Comparison of ENCODE assay signal across 28 cellular contexts in the genomic region with DNA sequence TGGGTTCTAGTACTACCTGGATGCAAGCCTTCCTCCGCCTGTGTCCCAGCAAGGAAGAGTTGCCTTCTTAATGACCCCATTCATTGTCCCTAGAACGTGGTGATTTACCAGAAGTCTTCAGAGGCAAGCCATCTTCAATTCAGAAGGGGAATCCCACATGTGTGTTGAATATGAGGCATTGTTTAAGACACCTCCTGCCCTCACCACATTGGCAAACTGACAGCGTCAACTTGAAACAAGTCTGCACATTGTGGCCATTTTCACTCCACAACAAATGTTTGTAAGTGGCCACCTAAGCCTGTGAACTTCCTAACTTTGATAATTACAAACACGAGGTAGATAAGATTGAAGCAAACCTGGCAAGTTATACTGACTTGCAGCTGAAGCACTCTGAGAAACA.
DNase-seq lines count a peak whose midpoint lies in the region; ATAC-seq, FAIRE-seq and TF ChIP-seq lines count a peak whose summit lies in the region.
"Had no signal": no experiment of that assay in that cellular context is flagged by ENCODE, and none has a peak within 500 bp of the region (broad histone marks: within the 10 kb centered on the region; RNA-seq: fewer than 3 reads in every experiment).

No MANE protein-coding gene starts in this region.

- FAIRE-seq in bronchial epithelial cell (lab: Jason Lieb, UNC) = no peak
- FAIRE-seq: A549, H54, urothelium cell line had no signal

- peaks cover 1% of the 10 kb centered on the region for H3K36me3 ChIP-seq in bronchial epithelial cell (ENCODE audit: control insufficient read depth, insufficient read depth, low read length)
- H3K36me3 ChIP-seq: ovary had no signal

- H3K36me3 Mint-ChIP-seq in natural killer cell treated with Interleukin-12 subunit alpha and Interleukin-12 subunit beta and Interleukin-15 and Interleukin-18, amount 100 ng/mL, for 72 hours = no peaks in the 10 kb centered on the region
- H3K36me3 Mint-ChIP-seq: CD8-positive, alpha-beta memory T cell had no signal

- no peaks in the 10 kb centered on the region for H3K9me3 Mint-ChIP-seq in natural killer cell treated with Interleukin-12 subunit alpha and Interleukin-12 subunit beta and Interleukin-15 and Interleukin-18, amount 100 ng/mL, for 72 hours
- H3K9me3 Mint-ChIP-seq: activated T-cell treated with anti-CD3 and anti-CD28 coated beads, Interleukin-2, amount 50 U/mL, for 24 hours; CD8-positive, alpha-beta memory T cell; central memory CD8-positive, alpha-beta T cell; T-helper 1 cell treated with Interleukin-12 subunit alpha and Interleukin-12 subunit beta and Interleukin-4 antibody, amounts not matched to agents 30 μg/mL and 1 μg/mL, for 36 hours had no signal

- TF ChIP-seq CTCF in bronchial epithelial cell (IDR thresholded peaks at IDR 0.05; ENCODE audit: insufficient read depth, low read length, severe bottlenecking) = no peak

- ATAC-seq in natural killer cell treated with Interleukin-12 subunit alpha and Interleukin-12 subunit beta and Interleukin-15 and Interleukin-18, amount 100 ng/mL, for 72 hours = peak; percentile 49 to 58
- no peak for ATAC-seq in HG02642 (IDR thresholded peaks at IDR 0.05; ENCODE audit: poor library complexity, unreplicated experiment)
- ATAC-seq: A549; activated CD4-positive, alpha-beta T cell treated with anti-CD3 and anti-CD28 coated beads for 36 hours had no signal

- H3K27ac Mint-ChIP-seq in natural killer cell treated with Interleukin-12 subunit alpha and Interleukin-12 subunit beta and Interleukin-15 and Interleukin-18, amount 100 ng/mL, for 72 hours = no peak overlapping the region
- H3K27ac Mint-ChIP-seq: activated CD4-positive, alpha-beta T cell treated with anti-CD3 and anti-CD28 coated beads for 36 hours; activated T-cell treated with anti-CD3 and anti-CD28 coated beads, Interleukin-2, amount 50 U/mL, for 24 hours; B cell; CD8-positive, alpha-beta memory T cell; T-helper 1 cell treated with Interleukin-12 subunit alpha and Interleukin-12 subunit beta and Interleukin-4 antibody, amounts not matched to agents 30 μg/mL and 1 μg/mL, for 36 hours had no signal

- H3K27me3 Mint-ChIP-seq in natural killer cell treated with Interleukin-12 subunit alpha and Interleukin-12 subunit beta and Interleukin-15 and Interleukin-18, amount 100 ng/mL, for 72 hours = peaks cover 15 to 51% of the 10 kb centered on the region in 2 donors

- no peaks in the 10 kb centered on the region for H3K27me3 ChIP-seq in bronchial epithelial cell (ENCODE audit: control insufficient read depth, insufficient read depth, low read length)
- H3K27me3 ChIP-seq: ovary had no signal

- H3K4me3 Mint-ChIP-seq in natural killer cell treated with Interleukin-12 subunit alpha and Interleukin-12 subunit beta and Interleukin-15 and Interleukin-18, amount 100 ng/mL, for 72 hours = no peak overlapping the region
- H3K4me3 Mint-ChIP-seq: activated CD4-positive, alpha-beta T cell treated with anti-CD3 and anti-CD28 coated beads for 36 hours; activated T-cell treated with anti-CD3 and anti-CD28 coated beads, Interleukin-2, amount 50 U/mL, for 24 hours; B cell; CD8-positive, alpha-beta memory T cell; central memory CD8-positive, alpha-beta T cell; T-helper 1 cell treated with Interleukin-12 subunit alpha and Interleukin-12 subunit beta and Interleukin-4 antibody, amounts not matched to agents 30 μg/mL and 1 μg/mL, for 36 hours had no signal

- H3K4me3 ChIP-seq in Jurkat, Clone E6-1 (ENCODE audit: low read length) = no peak overlapping the region
- H3K4me3 ChIP-seq in bronchial epithelial cell (ENCODE audit: low read depth, low read length) = no peak overlapping the region
- H3K4me3 ChIP-seq: A549, ovary, smooth muscle cell had no signal

- DNase-seq in COLO829 (ENCODE audit: low spot score) (peak; percentile 12), bronchial epithelial cell (ENCODE audit: low read depth) (peak; percentile 13), NK-92 (lab: John Stamatoyannopoulos, UW; ENCODE audit: unreplicated experiment) (no peak), NCI-H2196 (lab: John Stamatoyannopoulos, UW; ENCODE audit: unreplicated experiment) (no peak), SHP77 (lab: John Stamatoyannopoulos, UW) (no peak)
- peak; percentile 37 for DNase-seq in Jurkat, Clone E6-1 (ENCODE audit: low read depth, low spot score)
- no peak for DNase-seq in natural killer cell treated with Interleukin-12 subunit alpha and Interleukin-12 subunit beta and Interleukin-15 and Interleukin-18, amount 100 ng/mL, for 72 hours (ENCODE audit: low spot score)
- DNase-seq: activated CD4-positive, alpha-beta T cell treated with anti-CD3 and anti-CD28 coated beads for 36 hours; activated naive CD4-positive, alpha-beta T cell treated with Interleukin-2 at 50 U/mL for 16 hours; activated T-cell treated with anti-CD3 and anti-CD28 coated beads, Interleukin-2, amount 50 U/mL, for 24 hours; dorsolateral prefrontal cortex; GDM1; mesendoderm; NCI-H1105 treated with DMSO at 0.1 percent for 48 hours; NCI-H2081 treated with DMSO at 0.1 percent for 48 hours; NCI-H446 treated with DMSO at 0.1 percent for 48 hours; NK-92 treated with Interleukin-12 subunit alpha and Interleukin-12 subunit beta, amount 100 ng/mL, for 24 hours; ovary; stimulated activated CD4-positive, alpha-beta T cell treated with anti-CD3 and anti-CD28 coated beads, Interleukin-2, amount 100 ng/mL, for 24 hours had no signal

- H3K4me1 Mint-ChIP-seq in natural killer cell treated with Interleukin-12 subunit alpha and Interleukin-12 subunit beta and Interleukin-15 and Interleukin-18, amount 100 ng/mL, for 72 hours (ENCODE audit: low read depth in 2 of 2) = peaks cover 6 to 7% of the 10 kb centered on the region in 2 donors
- H3K4me1 Mint-ChIP-seq: activated CD4-positive, alpha-beta T cell treated with anti-CD3 and anti-CD28 coated beads for 36 hours; B cell; CD8-positive, alpha-beta memory T cell had no signal

Comparison
In these comparisons a context has a peak if more than half of its experiments do, and no peak if none do; other contexts are left out.
1. DNase-seq: peak in COLO829 (single experiment), Jurkat, Clone E6-1 (single experiment) and bronchial epithelial cell (single experiment); none in natural killer cell treated with Interleukin-12 subunit alpha and Interleukin-12 subunit beta and Interleukin-15 and Interleukin-18, amount 100 ng/mL, for 72 hours (single experiment), NK-92 (single experiment), NCI-H2196 (single experiment) and SHP77 (0 of 2).